ENCODE assay signal across 8 cellular contexts in genomic region chr14:93183596-93184317, GRCh38. TPM values are rescaled to one million over a fixed set of nuclear protein-coding genes. Genes with fewer than 3 reads are reported as not detected.
A peak's percentile ranks its signal among the peaks of the same experiment; 100 is the strongest.
DNase-seq lines count a peak whose midpoint lies in the region; ATAC-seq and TF ChIP-seq lines count a peak whose summit lies in the region.

No MANE protein-coding gene starts in this region.

- POLR2A ChIA-PET in CD4-positive, alpha-beta memory T cell (lab: Charles Lee; ENCODE audit: partially characterized antibody): interaction anchor here (0.7 to 2.6 kb wide), 11 partner anchors 13 to 533 kb away, joined by 3 to 85 read pairs (median 3); partner anchors contain the start of genes GON7, ITPK1 and UBR7

- H3K27ac ChIP-seq in CD4-positive, alpha-beta memory T cell (ENCODE audit: low read depth, low read length): peak overlapping the region; percentile 98
- peak overlapping the region; percentile 98 for H3K27ac ChIP-seq in effector memory CD4-positive, alpha-beta T cell (ENCODE audit: insufficient read depth, low read length, poor library complexity, severe bottlenecking)
- H3K27ac ChIP-seq in neural progenitor cell: no peak overlapping the region

- peaks cover 11 to 26% of the 10 kb centered on the region in 2 donors for H3K36me3 Mint-ChIP-seq in CD4-positive, alpha-beta memory T cell
- H3K36me3 Mint-ChIP-seq in neural progenitor cell: peaks cover 5% of the 10 kb centered on the region

- ATAC-seq in HG03442 (IDR thresholded peaks at IDR 0.05; ENCODE audit: unreplicated experiment) (no peak), left lobe of liver (no peak)

- peak overlapping the region; percentile 88 to 97 (median 91) for H3K27ac Mint-ChIP-seq in CD4-positive, alpha-beta memory T cell
- peak overlapping the region; percentile 74 for H3K27ac Mint-ChIP-seq in neural progenitor cell

- TF ChIP-seq CTCF in neural progenitor cell (IDR thresholded peaks at IDR 0.05): no peak

- H3K9ac ChIP-seq in neural progenitor cell: peak overlapping the region; percentile 91

- peaks cover 27 to 41% (median 36%) of the 10 kb centered on the region in 4 donors for H3K4me1 Mint-ChIP-seq in CD4-positive, alpha-beta memory T cell
- H3K4me1 Mint-ChIP-seq in neural progenitor cell: peaks cover 20% of the 10 kb centered on the region

- peak overlapping the region; percentile 99 for H3K4me2 ChIP-seq in neural progenitor cell

- intact Hi-C loops in CD4-positive, alpha-beta memory T cell (cut with micrococcal nuclease): loop anchor here (1.0 to 10.0 kb wide), 3 partner anchors 69 to 389 kb away; partner anchors contain the start of genes GOLGA5 and ITPK1

- peaks cover 27% of the 10 kb centered on the region for H4K20me1 ChIP-seq in neural progenitor cell (ENCODE audit: low read depth)

- H3K27me3 ChIP-seq in CD4-positive, alpha-beta memory T cell (ENCODE audit: insufficient read depth, low read length): no peaks in the 10 kb centered on the region
- H3K27me3 ChIP-seq in MG63 (no peaks in the 10 kb centered on the region), neural progenitor cell (no peaks in the 10 kb centered on the region)
- H3K27me3 ChIP-seq in effector memory CD4-positive, alpha-beta T cell (replicated peaks; ENCODE audit: control insufficient read depth, insufficient read depth, low read length, poor library complexity, severe bottlenecking): no peaks in the 10 kb centered on the region

- no peaks in the 10 kb centered on the region for H3K9me3 Mint-ChIP-seq in CD4-positive, alpha-beta memory T cell
- no peaks in the 10 kb centered on the region for H3K9me3 Mint-ChIP-seq in neural progenitor cell

- H3K27me3 Mint-ChIP-seq in CD4-positive, alpha-beta memory T cell: no peaks in the 10 kb centered on the region
- H3K27me3 Mint-ChIP-seq in neural progenitor cell (ENCODE audit: insufficient read depth, low read depth): peaks cover 2% of the 10 kb centered on the region

- peaks cover 30% of the 10 kb centered on the region for H3K79me2 ChIP-seq in neural progenitor cell (ENCODE audit: low read depth)

- no peak for DNase-seq in CD4-positive, alpha-beta memory T cell
- DNase-seq in MG63 (no peak), neural progenitor cell (ENCODE audit: low spot score) (no peak), T-helper 9 cell (no peak), left lobe of liver (ENCODE audit: low spot score) (no peak)
- no peak for DNase-seq in effector memory CD4-positive, alpha-beta T cell
- no peak for DNase-seq in stimulated activated CD4-positive, alpha-beta T cell treated with anti-CD3 and anti-CD28 coated beads, Interleukin-12 subunit alpha, Interleukin-12 subunit beta, amount 100 ng/mL, for 4 hours

- H3K4me3 Mint-ChIP-seq in CD4-positive, alpha-beta memory T cell: peak overlapping the region; percentile 85 to 89 (median 87)
- peak overlapping the region; percentile 88 for H3K4me3 Mint-ChIP-seq in neural progenitor cell

- CTCF ChIA-PET in CD4-positive, alpha-beta memory T cell (lab: Charles Lee; ENCODE audit: partially characterized antibody): interaction anchor here (1.1 to 5.6 kb wide), 8 partner anchors 8 to 78 kb away, joined by 3 to 41 read pairs (median 8); partner anchors contain the start of genes GON7 and UBR7

- H3K4me1 ChIP-seq in CD4-positive, alpha-beta memory T cell (ENCODE audit: insufficient read depth, low read length): peaks cover 37% of the 10 kb centered on the region
- peaks cover 15% of the 10 kb centered on the region for H3K4me1 ChIP-seq in effector memory CD4-positive, alpha-beta T cell (ENCODE audit: control insufficient read depth, insufficient read depth, low read length, poor library complexity, severe bottlenecking)
- H3K4me1 ChIP-seq in neural progenitor cell: peaks cover 6% of the 10 kb centered on the region

- H3K4me3 ChIP-seq in CD4-positive, alpha-beta memory T cell (ENCODE audit: low read length in 2 of 2): peak overlapping the region; percentile 19 to 71
- H3K4me3 ChIP-seq in MG63 (peak overlapping the region; percentile 88), neural progenitor cell (peak overlapping the region; percentile 100)
- H3K4me3 ChIP-seq in effector memory CD4-positive, alpha-beta T cell (ENCODE audit: insufficient read depth, low read depth, low read length, poor library complexity, severe bottlenecking): peak overlapping the region; percentile 92

- peak overlapping the region; percentile 100 for H2AFZ ChIP-seq in neural progenitor cell (replicated peaks)

- H3K9me3 ChIP-seq in CD4-positive, alpha-beta memory T cell (ENCODE audit: control insufficient read depth in 1 of 2, low read length in 2 of 2): no peaks in the 10 kb centered on the region
- H3K9me3 ChIP-seq in MG63 (no peaks in the 10 kb centered on the region), neural progenitor cell (ENCODE audit: low read depth) (no peaks in the 10 kb centered on the region)
- no peaks in the 10 kb centered on the region for H3K9me3 ChIP-seq in effector memory CD4-positive, alpha-beta T cell (ENCODE audit: control insufficient read depth, low read length)

- H3F3A ChIP-seq in neural progenitor cell (ENCODE audit: low read depth): peaks cover 22% of the 10 kb centered on the region

- peaks cover 7% of the 10 kb centered on the region for H3K36me3 ChIP-seq in CD4-positive, alpha-beta memory T cell (ENCODE audit: insufficient read depth, low read length)
- H3K36me3 ChIP-seq in MG63: peaks cover 8% of the 10 kb centered on the region
- H3K36me3 ChIP-seq in effector memory CD4-positive, alpha-beta T cell (ENCODE audit: control insufficient read depth, insufficient read depth, low read length): peaks cover 8% of the 10 kb centered on the region
- H3K36me3 ChIP-seq in neural progenitor cell: peaks cover 11% of the 10 kb centered on the region

RNA-seq across cellular contexts. Expression of gene MOAP1, which starts 0.9 kb away (rescaled TPM):
- total RNA-seq in CD4-positive, alpha-beta memory T cell: 10 to 100 TPM; 39.0 to 39.9 TPM
- 100 to 1,000 TPM in 1 of 2 donors, 10 to 100 TPM in 1; 59.4 to 108 TPM for polyA plus RNA-seq in CD4-positive, alpha-beta memory T cell
- 8.5 and 13.3 TPM in 2 replicates for total RNA-seq in MG63 (2014; rRNA removed; shearing (Covaris generic); ENCODE audit: low replicate concordance)
- total RNA-seq in neural progenitor cell (ENCODE audit: low replicate concordance) (26.9 and 34.6 TPM in 2 replicates), left lobe of liver (10.4 TPM)

RNA-seq across cellular contexts. Expression of gene LYSET, which starts 1.4 kb away (rescaled TPM):
- 10 to 100 TPM; 20.2 to 24.0 TPM for total RNA-seq in CD4-positive, alpha-beta memory T cell
- 10 to 100 TPM; 37.3 to 44.5 TPM for polyA plus RNA-seq in CD4-positive, alpha-beta memory T cell
- 4.4 and 7.0 TPM in 2 replicates for total RNA-seq in MG63 (2014; rRNA removed; shearing (Covaris generic); ENCODE audit: low replicate concordance)
- 16.1 and 17.2 TPM in 2 replicates for total RNA-seq in neural progenitor cell (ENCODE audit: low replicate concordance)
- 8.1 TPM for total RNA-seq in left lobe of liver

RNA-seq across cellular contexts. Expression of gene GON7, which starts 23.1 kb away (rescaled TPM):
- 10 to 100 TPM; 11.6 to 12.7 TPM for total RNA-seq in CD4-positive, alpha-beta memory T cell
- 10 to 100 TPM; 23.0 to 28.8 TPM for polyA plus RNA-seq in CD4-positive, alpha-beta memory T cell
- 3.8 and 6.0 TPM in 2 replicates for total RNA-seq in MG63 (2014; rRNA removed; shearing (Covaris generic); ENCODE audit: low replicate concordance)
- 11.2 and 24.6 TPM in 2 replicates for total RNA-seq in neural progenitor cell (ENCODE audit: low replicate concordance)
- 5.0 TPM for total RNA-seq in left lobe of liver

RNA-seq across cellular contexts. Expression of gene UBR7, which starts 23.3 kb away (rescaled TPM):
- 10 to 100 TPM; 17.5 to 17.8 TPM for total RNA-seq in CD4-positive, alpha-beta memory T cell
- polyA plus RNA-seq in CD4-positive, alpha-beta memory T cell: 10 to 100 TPM; 28.5 to 47.8 TPM
- 18.5 and 25.0 TPM in 2 replicates for total RNA-seq in MG63 (2014; rRNA removed; shearing (Covaris generic); ENCODE audit: low replicate concordance)
- total RNA-seq in neural progenitor cell (ENCODE audit: low replicate concordance) (47.6 and 55.7 TPM in 2 replicates), left lobe of liver (8.8 TPM)

Comparison
In these comparisons a context has a peak if more than half of its experiments do, and no peak if none do; other contexts are left out.
1. H3K4me3 ChIP-seq: peak in every context shown above with its lines; median percentile 100 in neural progenitor cell; 92 in effector memory CD4-positive, alpha-beta T cell; 88 in MG63; 45 in CD4-positive, alpha-beta memory T cell.